In genomic region chr17:21288581-21289017, GRCh38 we compare ENCODE assay signal across 8 cellular contexts. TPM values are rescaled to one million over a fixed set of nuclear protein-coding genes. Genes with fewer than 3 reads are reported as not detected.
DNase-seq lines count a peak whose midpoint lies in the region; ATAC-seq and TF ChIP-seq lines count a peak whose summit lies in the region.

No MANE protein-coding gene starts in this region.

- H3K4me3 ChIP-seq in lower lobe of right lung: peak overlapping the region; percentile 96
- no peak overlapping the region for H3K4me3 ChIP-seq in MG63

- H3K27ac Mint-ChIP-seq in activated T-helper 1 cell treated with anti-CD3 and anti-CD28 coated beads, Interleukin-12 subunit alpha, Interleukin-12 subunit beta, Interleukin-2, Interleukin-4 antibody, amounts not matched to agents 30 ng/mL and 10 ng/mL and 1 ng/mL, durations not matched to agents 14 hours and 24 hours and 36 hours: peak overlapping the region; percentile 96

- H3K27me3 ChIP-seq in lower lobe of right lung (ENCODE audit: low read depth) (no peaks in the 10 kb centered on the region), MG63 (no peaks in the 10 kb centered on the region)

- H3K27ac ChIP-seq in lower lobe of right lung: peak overlapping the region; percentile 95

- H3K36me3 ChIP-seq in lower lobe of right lung (peaks cover 12% of the 10 kb centered on the region), MG63 (peaks cover 14% of the 10 kb centered on the region)

- H3K27me3 Mint-ChIP-seq in activated T-helper 1 cell treated with anti-CD3 and anti-CD28 coated beads, Interleukin-12 subunit alpha, Interleukin-12 subunit beta, Interleukin-2, Interleukin-4 antibody, amounts not matched to agents 30 ng/mL and 10 ng/mL and 1 ng/mL, durations not matched to agents 14 hours and 24 hours and 36 hours (ENCODE audit: insufficient read depth): no peaks in the 10 kb centered on the region

- no peaks in the 10 kb centered on the region for H3K9me3 ChIP-seq in lower lobe of right lung
- no peaks in the 10 kb centered on the region for H3K9me3 ChIP-seq in MG63

- DNase-seq in NOMO-1 (lab: John Stamatoyannopoulos, UW; ENCODE audit: unreplicated experiment in 2 of 2) (peak; percentile 23 to 46), NOMO-1 treated with dmso at 0.1 percent for 144 hours (lab: John Stamatoyannopoulos, UW; ENCODE audit: unreplicated experiment) (no peak), lower lobe of right lung (no peak), NCI-H1417 treated with DMSO at 0.1 percent for 48 hours (lab: John Stamatoyannopoulos, UW) (no peak), middle frontal gyrus (ENCODE audit: extremely low spot score, low spot score) (no peak), MG63 (no peak)
- no peak for DNase-seq in activated T-helper 1 cell treated with anti-CD3 and anti-CD28 coated beads, Interleukin-12 subunit alpha, Interleukin-12 subunit beta, Interleukin-2, Interleukin-4 antibody, amounts not matched to agents 30 ng/mL and 10 ng/mL and 1 ng/mL, durations not matched to agents 14 hours and 24 hours and 36 hours (ENCODE audit: low spot score)

- H3K4me1 ChIP-seq in lower lobe of right lung: peaks cover 41% of the 10 kb centered on the region

- ATAC-seq in HG02973 (IDR thresholded peaks at IDR 0.05; ENCODE audit: unreplicated experiment): peak; percentile 8
- ATAC-seq in lower lobe of right lung: no peak

- no peaks in the 10 kb centered on the region for H3K9me3 Mint-ChIP-seq in activated T-helper 1 cell treated with anti-CD3 and anti-CD28 coated beads, Interleukin-12 subunit alpha, Interleukin-12 subunit beta, Interleukin-2, Interleukin-4 antibody, amounts not matched to agents 30 ng/mL and 10 ng/mL and 1 ng/mL, durations not matched to agents 14 hours and 24 hours and 36 hours

- peaks cover 24% of the 10 kb centered on the region for H3K36me3 Mint-ChIP-seq in activated T-helper 1 cell treated with anti-CD3 and anti-CD28 coated beads, Interleukin-12 subunit alpha, Interleukin-12 subunit beta, Interleukin-2, Interleukin-4 antibody, amounts not matched to agents 30 ng/mL and 10 ng/mL and 1 ng/mL, durations not matched to agents 14 hours and 24 hours and 36 hours (ENCODE audit: low read depth)

- H3K4me3 Mint-ChIP-seq in activated T-helper 1 cell treated with anti-CD3 and anti-CD28 coated beads, Interleukin-12 subunit alpha, Interleukin-12 subunit beta, Interleukin-2, Interleukin-4 antibody, amounts not matched to agents 30 ng/mL and 10 ng/mL and 1 ng/mL, durations not matched to agents 14 hours and 24 hours and 36 hours: peak overlapping the region; percentile 100

- intact Hi-C loops in activated T-helper 1 cell treated with anti-CD3 and anti-CD28 coated beads, Interleukin-12 subunit alpha, Interleukin-12 subunit beta, Interleukin-2, Interleukin-4 antibody, amounts not matched to agents 30 ng/mL and 10 ng/mL and 1 ng/mL, durations not matched to agents 14 hours and 24 hours and 36 hours (cut with micrococcal nuclease): loop anchor here (1.0 to 10.0 kb wide), 4 partner anchors 35 to 1314 kb away; partner anchors contain the start of genes AKAP10, DHRS7B and NATD1
- intact Hi-C loops in lower lobe of right lung (cut with DNase I): no loop called here

- TF ChIP-seq CTCF in lower lobe of right lung (IDR thresholded peaks at IDR 0.05): no peak

- peaks cover 21% of the 10 kb centered on the region for H3K4me1 Mint-ChIP-seq in activated T-helper 1 cell treated with anti-CD3 and anti-CD28 coated beads, Interleukin-12 subunit alpha, Interleukin-12 subunit beta, Interleukin-2, Interleukin-4 antibody, amounts not matched to agents 30 ng/mL and 10 ng/mL and 1 ng/mL, durations not matched to agents 14 hours and 24 hours and 36 hours (ENCODE audit: low read depth)

RNA-seq across cellular contexts. Expression of gene MAP2K3, which starts 4.1 kb away (rescaled TPM):
- total RNA-seq in activated T-helper 1 cell treated with anti-CD3 and anti-CD28 coated beads, Interleukin-12 subunit alpha, Interleukin-12 subunit beta, Interleukin-2, Interleukin-4 antibody, amounts not matched to agents 30 ng/mL and 10 ng/mL and 1 ng/mL, durations not matched to agents 14 hours and 24 hours and 36 hours: 177 and 185 TPM in 2 replicates
- 55.2 TPM for total RNA-seq in lower lobe of right lung
- 33.2 and 42.1 TPM in 2 replicates for total RNA-seq in MG63 (2014; rRNA removed; shearing (Covaris generic); ENCODE audit: low replicate concordance)

RNA-seq across cellular contexts. Expression of gene NATD1, which starts 35.4 kb away (rescaled TPM):
- total RNA-seq in activated T-helper 1 cell treated with anti-CD3 and anti-CD28 coated beads, Interleukin-12 subunit alpha, Interleukin-12 subunit beta, Interleukin-2, Interleukin-4 antibody, amounts not matched to agents 30 ng/mL and 10 ng/mL and 1 ng/mL, durations not matched to agents 14 hours and 24 hours and 36 hours: 1.6 and 1.7 TPM in 2 replicates
- 15.7 TPM for total RNA-seq in lower lobe of right lung
- 0.36 TPM in 1 of 2 replicates, not detected in the other for total RNA-seq in MG63 (2014; rRNA removed; shearing (Covaris generic); ENCODE audit: low replicate concordance)

Comparison
In these comparisons a context has a peak if more than half of its experiments do, and no peak if none do; other contexts are left out.
1. DNase-seq: peak in NOMO-1 (2 of 2); none in NOMO-1 treated with dmso at 0.1 percent for 144 hours (single experiment), activated T-helper 1 cell treated with anti-CD3 and anti-CD28 coated beads, Interleukin-12 subunit alpha, Interleukin-12 subunit beta, Interleukin-2, Interleukin-4 antibody, amounts not matched to agents 30 ng/mL and 10 ng/mL and 1 ng/mL, durations not matched to agents 14 hours and 24 hours and 36 hours (single experiment), lower lobe of right lung (single experiment), NCI-H1417 treated with DMSO at 0.1 percent for 48 hours (single experiment), middle frontal gyrus (single experiment) and MG63 (single experiment).